Comparison of ENCODE assay signal across 1 cellular context in the genomic region with DNA sequence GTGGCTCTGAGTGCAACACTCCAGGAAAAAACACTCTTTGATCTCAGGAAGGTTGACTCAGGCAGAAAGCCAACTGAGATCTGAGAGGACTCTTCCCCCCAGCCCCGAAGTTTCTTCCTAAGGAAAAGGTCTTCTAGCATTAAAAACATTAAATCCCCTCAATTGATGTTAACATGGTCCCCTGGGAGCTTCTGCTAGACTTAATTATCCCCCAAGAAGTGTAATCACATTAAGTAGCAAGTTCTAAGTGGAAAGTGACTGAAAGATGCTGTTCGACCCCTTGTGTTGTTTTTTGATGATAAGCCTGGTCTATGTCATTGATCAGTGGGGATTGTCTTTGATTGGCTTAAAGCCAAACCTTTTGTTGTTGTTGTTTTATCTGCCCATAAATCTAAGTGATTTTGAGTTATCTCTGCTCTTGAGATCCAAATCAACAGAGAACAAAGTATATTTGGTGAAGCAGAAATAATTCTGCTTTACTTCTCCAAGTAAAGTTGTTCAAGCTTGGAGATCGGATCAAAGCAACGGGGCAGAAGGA.
TF ChIP-seq lines count a peak whose summit lies in the region.

No MANE protein-coding gene starts in this region.

TF ChIP-seq in HEK293, 187 proteins besides CTCF, POLR2A, EP300 and RAD21 (continued from another document and continues in another):
- TF ChIP-seq, protein P1, sequence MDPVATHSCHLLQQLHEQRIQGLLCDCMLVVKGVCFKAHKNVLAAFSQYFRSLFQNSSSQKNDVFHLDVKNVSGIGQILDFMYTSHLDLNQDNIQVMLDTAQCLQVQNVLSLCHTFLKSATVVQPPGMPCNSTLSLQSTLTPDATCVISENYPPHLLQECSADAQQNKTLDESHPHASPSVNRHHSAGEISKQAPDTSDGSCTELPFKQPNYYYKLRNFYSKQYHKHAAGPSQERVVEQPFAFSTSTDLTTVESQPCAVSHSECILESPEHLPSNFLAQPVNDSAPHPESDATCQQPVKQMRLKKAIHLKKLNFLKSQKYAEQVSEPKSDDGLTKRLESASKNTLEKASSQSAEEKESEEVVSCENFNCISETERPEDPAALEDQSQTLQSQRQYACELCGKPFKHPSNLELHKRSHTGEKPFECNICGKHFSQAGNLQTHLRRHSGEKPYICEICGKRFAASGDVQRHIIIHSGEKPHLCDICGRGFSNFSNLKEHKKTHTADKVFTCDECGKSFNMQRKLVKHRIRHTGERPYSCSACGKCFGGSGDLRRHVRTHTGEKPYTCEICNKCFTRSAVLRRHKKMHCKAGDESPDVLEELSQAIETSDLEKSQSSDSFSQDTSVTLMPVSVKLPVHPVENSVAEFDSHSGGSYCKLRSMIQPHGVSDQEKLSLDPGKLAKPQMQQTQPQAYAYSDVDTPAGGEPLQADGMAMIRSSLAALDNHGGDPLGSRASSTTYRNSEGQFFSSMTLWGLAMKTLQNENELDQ (tag by site-specific recombination; IDR thresholded peaks at IDR 0.05; ENCODE audit: low read depth), result no peak
- TF ChIP-seq ZNF10 (tag by site-specific recombination; IDR thresholded peaks at IDR 0.05), result peak; percentile 70
- TF ChIP-seq, protein P2, sequence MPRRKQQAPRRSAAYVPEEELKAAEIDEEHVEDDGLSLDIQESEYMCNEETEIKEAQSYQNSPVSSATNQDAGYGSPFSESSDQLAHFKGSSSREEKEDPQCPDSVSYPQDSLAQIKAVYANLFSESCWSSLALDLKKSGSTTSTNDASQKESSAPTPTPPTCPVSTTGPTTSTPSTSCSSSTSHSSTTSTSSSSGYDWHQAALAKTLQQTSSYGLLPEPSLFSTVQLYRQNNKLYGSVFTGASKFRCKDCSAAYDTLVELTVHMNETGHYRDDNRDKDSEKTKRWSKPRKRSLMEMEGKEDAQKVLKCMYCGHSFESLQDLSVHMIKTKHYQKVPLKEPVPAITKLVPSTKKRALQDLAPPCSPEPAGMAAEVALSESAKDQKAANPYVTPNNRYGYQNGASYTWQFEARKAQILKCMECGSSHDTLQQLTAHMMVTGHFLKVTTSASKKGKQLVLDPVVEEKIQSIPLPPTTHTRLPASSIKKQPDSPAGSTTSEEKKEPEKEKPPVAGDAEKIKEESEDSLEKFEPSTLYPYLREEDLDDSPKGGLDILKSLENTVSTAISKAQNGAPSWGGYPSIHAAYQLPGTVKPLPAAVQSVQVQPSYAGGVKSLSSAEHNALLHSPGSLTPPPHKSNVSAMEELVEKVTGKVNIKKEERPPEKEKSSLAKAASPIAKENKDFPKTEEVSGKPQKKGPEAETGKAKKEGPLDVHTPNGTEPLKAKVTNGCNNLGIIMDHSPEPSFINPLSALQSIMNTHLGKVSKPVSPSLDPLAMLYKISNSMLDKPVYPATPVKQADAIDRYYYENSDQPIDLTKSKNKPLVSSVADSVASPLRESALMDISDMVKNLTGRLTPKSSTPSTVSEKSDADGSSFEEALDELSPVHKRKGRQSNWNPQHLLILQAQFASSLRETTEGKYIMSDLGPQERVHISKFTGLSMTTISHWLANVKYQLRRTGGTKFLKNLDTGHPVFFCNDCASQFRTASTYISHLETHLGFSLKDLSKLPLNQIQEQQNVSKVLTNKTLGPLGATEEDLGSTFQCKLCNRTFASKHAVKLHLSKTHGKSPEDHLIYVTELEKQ (tag by site-specific recombination; IDR thresholded peaks at IDR 0.05; ENCODE audit: borderline replicate concordance), result peak; percentile 59; the same call in 1 of the 2 replicates
- peak; percentile 67; the same call in 1 of the 2 replicates for TF ChIP-seq ZNF24 (tag by site-specific recombination; IDR thresholded peaks at IDR 0.05)
- TF ChIP-seq, protein P3, sequence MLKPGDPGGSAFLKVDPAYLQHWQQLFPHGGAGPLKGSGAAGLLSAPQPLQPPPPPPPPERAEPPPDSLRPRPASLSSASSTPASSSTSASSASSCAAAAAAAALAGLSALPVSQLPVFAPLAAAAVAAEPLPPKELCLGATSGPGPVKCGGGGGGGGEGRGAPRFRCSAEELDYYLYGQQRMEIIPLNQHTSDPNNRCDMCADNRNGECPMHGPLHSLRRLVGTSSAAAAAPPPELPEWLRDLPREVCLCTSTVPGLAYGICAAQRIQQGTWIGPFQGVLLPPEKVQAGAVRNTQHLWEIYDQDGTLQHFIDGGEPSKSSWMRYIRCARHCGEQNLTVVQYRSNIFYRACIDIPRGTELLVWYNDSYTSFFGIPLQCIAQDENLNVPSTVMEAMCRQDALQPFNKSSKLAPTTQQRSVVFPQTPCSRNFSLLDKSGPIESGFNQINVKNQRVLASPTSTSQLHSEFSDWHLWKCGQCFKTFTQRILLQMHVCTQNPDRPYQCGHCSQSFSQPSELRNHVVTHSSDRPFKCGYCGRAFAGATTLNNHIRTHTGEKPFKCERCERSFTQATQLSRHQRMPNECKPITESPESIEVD (tag by site-specific recombination; IDR thresholded peaks at IDR 0.05), result peak; percentile 86
- peak; percentile 97 for TF ChIP-seq FEZF1 (tag by site-specific recombination; IDR thresholded peaks at IDR 0.05)
- TF ChIP-seq, protein P4, sequence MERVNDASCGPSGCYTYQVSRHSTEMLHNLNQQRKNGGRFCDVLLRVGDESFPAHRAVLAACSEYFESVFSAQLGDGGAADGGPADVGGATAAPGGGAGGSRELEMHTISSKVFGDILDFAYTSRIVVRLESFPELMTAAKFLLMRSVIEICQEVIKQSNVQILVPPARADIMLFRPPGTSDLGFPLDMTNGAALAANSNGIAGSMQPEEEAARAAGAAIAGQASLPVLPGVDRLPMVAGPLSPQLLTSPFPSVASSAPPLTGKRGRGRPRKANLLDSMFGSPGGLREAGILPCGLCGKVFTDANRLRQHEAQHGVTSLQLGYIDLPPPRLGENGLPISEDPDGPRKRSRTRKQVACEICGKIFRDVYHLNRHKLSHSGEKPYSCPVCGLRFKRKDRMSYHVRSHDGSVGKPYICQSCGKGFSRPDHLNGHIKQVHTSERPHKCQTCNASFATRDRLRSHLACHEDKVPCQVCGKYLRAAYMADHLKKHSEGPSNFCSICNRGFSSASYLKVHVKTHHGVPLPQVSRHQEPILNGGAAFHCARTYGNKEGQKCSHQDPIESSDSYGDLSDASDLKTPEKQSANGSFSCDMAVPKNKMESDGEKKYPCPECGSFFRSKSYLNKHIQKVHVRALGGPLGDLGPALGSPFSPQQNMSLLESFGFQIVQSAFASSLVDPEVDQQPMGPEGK (tag by site-specific recombination; IDR thresholded peaks at IDR 0.05), result peak; percentile 36; the same call in 1 of the 2 replicates
- TF ChIP-seq GFI1B (tag by site-specific recombination; IDR thresholded peaks at IDR 0.05), result peak; percentile 76
- peak; percentile 93 for TF ChIP-seq ZNF366 (tag by site-specific recombination; conservative IDR thresholded peaks at IDR 0.05)
- TF ChIP-seq ZBTB48 (tag by site-specific recombination; IDR thresholded peaks at IDR 0.05), result no peak
- TF ChIP-seq, protein P5, sequence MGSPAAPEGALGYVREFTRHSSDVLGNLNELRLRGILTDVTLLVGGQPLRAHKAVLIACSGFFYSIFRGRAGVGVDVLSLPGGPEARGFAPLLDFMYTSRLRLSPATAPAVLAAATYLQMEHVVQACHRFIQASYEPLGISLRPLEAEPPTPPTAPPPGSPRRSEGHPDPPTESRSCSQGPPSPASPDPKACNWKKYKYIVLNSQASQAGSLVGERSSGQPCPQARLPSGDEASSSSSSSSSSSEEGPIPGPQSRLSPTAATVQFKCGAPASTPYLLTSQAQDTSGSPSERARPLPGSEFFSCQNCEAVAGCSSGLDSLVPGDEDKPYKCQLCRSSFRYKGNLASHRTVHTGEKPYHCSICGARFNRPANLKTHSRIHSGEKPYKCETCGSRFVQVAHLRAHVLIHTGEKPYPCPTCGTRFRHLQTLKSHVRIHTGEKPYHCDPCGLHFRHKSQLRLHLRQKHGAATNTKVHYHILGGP (tag by site-specific recombination; IDR thresholded peaks at IDR 0.05), result peak; percentile 46
- TF ChIP-seq, protein P6, sequence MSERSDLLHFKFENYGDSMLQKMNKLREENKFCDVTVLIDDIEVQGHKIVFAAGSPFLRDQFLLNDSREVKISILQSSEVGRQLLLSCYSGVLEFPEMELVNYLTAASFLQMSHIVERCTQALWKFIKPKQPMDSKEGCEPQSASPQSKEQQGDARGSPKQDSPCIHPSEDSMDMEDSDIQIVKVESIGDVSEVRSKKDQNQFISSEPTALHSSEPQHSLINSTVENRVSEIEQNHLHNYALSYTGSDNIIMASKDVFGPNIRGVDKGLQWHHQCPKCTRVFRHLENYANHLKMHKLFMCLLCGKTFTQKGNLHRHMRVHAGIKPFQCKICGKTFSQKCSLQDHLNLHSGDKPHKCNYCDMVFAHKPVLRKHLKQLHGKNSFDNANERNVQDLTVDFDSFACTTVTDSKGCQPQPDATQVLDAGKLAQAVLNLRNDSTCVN (tag by site-specific recombination; optimal IDR thresholded peaks at IDR 0.05), result peak; percentile 11
- TF ChIP-seq ZNF544 (tag by site-specific recombination; IDR thresholded peaks at IDR 0.05), result no peak
- TF ChIP-seq ZNF2 (tag by site-specific recombination; IDR thresholded peaks at IDR 0.05), result 0 out of 2 replicates have a peak, but pooled peaks have one; percentile 37
- no peak for TF ChIP-seq SALL2 (tag by site-specific recombination; IDR thresholded peaks at IDR 0.05; ENCODE audit: borderline replicate concordance)
- peak; percentile 94 for TF ChIP-seq ZXDB (tag by site-specific recombination; IDR thresholded peaks at IDR 0.05)
- peak; percentile 79 for TF ChIP-seq SP7 (tag by site-specific recombination; IDR thresholded peaks at IDR 0.05)
- TF ChIP-seq ZNF561 (tag by site-specific recombination; IDR thresholded peaks at IDR 0.05; ENCODE audit: borderline replicate concordance), result peak; percentile 50; the same call in 1 of the 2 replicates
- TF ChIP-seq, protein P7, sequence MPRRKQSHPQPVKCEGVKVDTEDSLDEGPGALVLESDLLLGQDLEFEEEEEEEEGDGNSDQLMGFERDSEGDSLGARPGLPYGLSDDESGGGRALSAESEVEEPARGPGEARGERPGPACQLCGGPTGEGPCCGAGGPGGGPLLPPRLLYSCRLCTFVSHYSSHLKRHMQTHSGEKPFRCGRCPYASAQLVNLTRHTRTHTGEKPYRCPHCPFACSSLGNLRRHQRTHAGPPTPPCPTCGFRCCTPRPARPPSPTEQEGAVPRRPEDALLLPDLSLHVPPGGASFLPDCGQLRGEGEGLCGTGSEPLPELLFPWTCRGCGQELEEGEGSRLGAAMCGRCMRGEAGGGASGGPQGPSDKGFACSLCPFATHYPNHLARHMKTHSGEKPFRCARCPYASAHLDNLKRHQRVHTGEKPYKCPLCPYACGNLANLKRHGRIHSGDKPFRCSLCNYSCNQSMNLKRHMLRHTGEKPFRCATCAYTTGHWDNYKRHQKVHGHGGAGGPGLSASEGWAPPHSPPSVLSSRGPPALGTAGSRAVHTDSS (tag by site-specific recombination; IDR thresholded peaks at IDR 0.05), result 0 out of 2 replicates have a peak, but pooled peaks have one; percentile 7
- TF ChIP-seq ZNF558 (tag by site-specific recombination; IDR thresholded peaks at IDR 0.05), result 0 out of 2 replicates have a peak, but pooled peaks have one; percentile 38
- no peak for TF ChIP-seq ZNF555 (tag by site-specific recombination; conservative IDR thresholded peaks at IDR 0.05)
- peak; percentile 32; the same call in 1 of the 2 replicates for TF ChIP-seq ZIC2 (tag by site-specific recombination; IDR thresholded peaks at IDR 0.05)
- TF ChIP-seq HOXD13 (CRISPR knock-in tag; IDR thresholded peaks at IDR 0.05; ENCODE audit: borderline replicate concordance), result 0 out of 2 replicates have a peak, but pooled peaks have one; percentile 28
- TF ChIP-seq IKZF3 (tag by site-specific recombination; IDR thresholded peaks at IDR 0.05), result peak; percentile 63
- 0 out of 2 replicates have a peak, but pooled peaks have one; percentile 65 for TF ChIP-seq OVOL3 (tag by site-specific recombination; IDR thresholded peaks at IDR 0.05)
- TF ChIP-seq ZNF19 (tag by site-specific recombination; IDR thresholded peaks at IDR 0.05; ENCODE audit: low read depth), result 0 out of 2 replicates have a peak, but pooled peaks have one; percentile 17
- no peak for TF ChIP-seq ZNF423 (tag by site-specific recombination; IDR thresholded peaks at IDR 0.05)
- TF ChIP-seq, protein P8, sequence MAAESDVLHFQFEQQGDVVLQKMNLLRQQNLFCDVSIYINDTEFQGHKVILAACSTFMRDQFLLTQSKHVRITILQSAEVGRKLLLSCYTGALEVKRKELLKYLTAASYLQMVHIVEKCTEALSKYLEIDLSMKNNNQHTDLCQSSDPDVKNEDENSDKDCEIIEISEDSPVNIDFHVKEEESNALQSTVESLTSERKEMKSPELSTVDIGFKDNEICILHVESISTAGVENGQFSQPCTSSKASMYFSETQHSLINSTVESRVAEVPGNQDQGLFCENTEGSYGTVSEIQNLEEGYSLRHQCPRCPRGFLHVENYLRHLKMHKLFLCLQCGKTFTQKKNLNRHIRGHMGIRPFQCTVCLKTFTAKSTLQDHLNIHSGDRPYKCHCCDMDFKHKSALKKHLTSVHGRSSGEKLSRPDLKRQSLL (tag by site-specific recombination; IDR thresholded peaks at IDR 0.05), result no peak
- peak; percentile 29; the same call in 1 of the 2 replicates for TF ChIP-seq ZNF76 (tag by site-specific recombination; IDR thresholded peaks at IDR 0.05; ENCODE audit: borderline replicate concordance, low read depth)
- peak; percentile 98 for TF ChIP-seq MZF1 (tag by site-specific recombination; IDR thresholded peaks at IDR 0.05; ENCODE audit: borderline replicate concordance)
- TF ChIP-seq, protein P9, sequence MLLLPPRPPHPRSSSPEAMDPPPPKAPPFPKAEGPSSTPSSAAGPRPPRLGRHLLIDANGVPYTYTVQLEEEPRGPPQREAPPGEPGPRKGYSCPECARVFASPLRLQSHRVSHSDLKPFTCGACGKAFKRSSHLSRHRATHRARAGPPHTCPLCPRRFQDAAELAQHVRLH (tag by site-specific recombination; IDR thresholded peaks at IDR 0.05), result peak; percentile 82
- no peak for TF ChIP-seq ZNF785 (tag by site-specific recombination; IDR thresholded peaks at IDR 0.05)
- TF ChIP-seq KLF8 (tag by site-specific recombination; IDR thresholded peaks at IDR 0.05), result peak; percentile 63
- peak; percentile 62; the same call in 1 of the 2 replicates for TF ChIP-seq ZBTB17 (tag by site-specific recombination; IDR thresholded peaks at IDR 0.05)
- TF ChIP-seq GLIS2 (tag by site-specific recombination; IDR thresholded peaks at IDR 0.05), result 0 out of 2 replicates have a peak, but pooled peaks have one; percentile 36
- TF ChIP-seq ZNF654 (tag by site-specific recombination; IDR thresholded peaks at IDR 0.05; ENCODE audit: low read depth), result no peak
- TF ChIP-seq SCRT1 (tag by site-specific recombination; IDR thresholded peaks at IDR 0.05; ENCODE audit: borderline replicate concordance), result no peak
- TF ChIP-seq ZBTB8A (tag by site-specific recombination; IDR thresholded peaks at IDR 0.05), result peak; percentile 20
- TF ChIP-seq, protein P10, sequence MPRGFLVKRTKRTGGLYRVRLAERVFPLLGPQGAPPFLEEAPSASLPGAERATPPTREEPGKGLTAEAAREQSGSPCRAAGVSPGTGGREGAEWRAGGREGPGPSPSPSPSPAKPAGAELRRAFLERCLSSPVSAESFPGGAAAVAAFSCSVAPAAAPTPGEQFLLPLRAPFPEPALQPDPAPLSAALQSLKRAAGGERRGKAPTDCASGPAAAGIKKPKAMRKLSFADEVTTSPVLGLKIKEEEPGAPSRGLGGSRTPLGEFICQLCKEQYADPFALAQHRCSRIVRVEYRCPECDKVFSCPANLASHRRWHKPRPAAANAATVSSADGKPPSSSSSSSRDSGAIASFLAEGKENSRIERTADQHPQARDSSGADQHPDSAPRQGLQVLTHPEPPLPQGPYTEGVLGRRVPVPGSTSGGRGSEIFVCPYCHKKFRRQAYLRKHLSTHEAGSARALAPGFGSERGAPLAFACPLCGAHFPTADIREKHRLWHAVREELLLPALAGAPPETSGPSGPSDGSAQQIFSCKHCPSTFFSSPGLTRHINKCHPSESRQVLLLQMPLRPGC (tag by site-specific recombination; IDR thresholded peaks at IDR 0.05), result peak; percentile 74; the same call in 1 of the 2 replicates
